ENCODE assay signal across 5 cellular contexts in the genomic region with DNA sequence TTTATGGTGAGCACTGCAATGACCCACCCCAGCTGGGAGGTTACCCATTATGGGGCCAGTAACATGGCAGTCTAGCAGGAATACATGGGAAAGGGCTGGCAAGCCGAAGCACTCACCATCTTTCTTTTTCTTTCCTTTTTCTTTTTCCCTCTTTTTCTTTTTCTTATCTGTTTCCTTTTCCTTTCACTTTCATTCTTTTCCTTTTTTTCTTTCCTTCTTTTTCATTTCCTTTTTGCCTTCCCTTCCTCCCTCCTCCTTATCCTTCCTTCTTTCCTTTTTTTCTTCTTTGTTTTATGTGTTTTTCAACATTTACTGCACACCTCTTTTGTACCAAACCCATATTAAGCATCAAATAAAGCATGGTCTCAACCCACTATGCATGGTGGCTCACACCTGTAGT.
"Had no signal": no experiment of that assay in that cellular context is flagged by ENCODE, and none has a peak within 500 bp of the region (broad histone marks: within the 10 kb centered on the region; RNA-seq: fewer than 3 reads in every experiment).

No MANE protein-coding gene starts in this region.

- H3K27ac Mint-ChIP-seq: GM23338, H9 had no signal

- ATAC-seq: GM23338 had no signal

- H3K4me3 Mint-ChIP-seq: GM23338, H9 had no signal

- DNase-seq: H9, HCEC 1CT, IMR-90, KBM-7 had no signal

- H3K4me1 Mint-ChIP-seq: GM23338, H9 had no signal
